In genomic region chr1:113981962-113982931, GRCh38 we compare ENCODE assay signal across 1 cellular context.
A peak's percentile ranks its signal among the peaks of the same experiment; 100 is the strongest.
TF ChIP-seq lines count a peak whose summit lies in the region.

No MANE protein-coding gene starts in this region.

TF ChIP-seq in H1, 55 proteins besides CTCF, POLR2A, EP300 and RAD21:
- TF ChIP-seq CEBPB (IDR thresholded peaks at IDR 0.05; ENCODE audit: low read depth, low read length) (peak; percentile 74; the same call in 1 of the 2 replicates), TAF7 (optimal IDR thresholded peaks at IDR 0.05; ENCODE audit: borderline replicate concordance, low read depth, low read length) (no peak)
